ENCODE assay signal across 7 cellular contexts in the genomic region with DNA sequence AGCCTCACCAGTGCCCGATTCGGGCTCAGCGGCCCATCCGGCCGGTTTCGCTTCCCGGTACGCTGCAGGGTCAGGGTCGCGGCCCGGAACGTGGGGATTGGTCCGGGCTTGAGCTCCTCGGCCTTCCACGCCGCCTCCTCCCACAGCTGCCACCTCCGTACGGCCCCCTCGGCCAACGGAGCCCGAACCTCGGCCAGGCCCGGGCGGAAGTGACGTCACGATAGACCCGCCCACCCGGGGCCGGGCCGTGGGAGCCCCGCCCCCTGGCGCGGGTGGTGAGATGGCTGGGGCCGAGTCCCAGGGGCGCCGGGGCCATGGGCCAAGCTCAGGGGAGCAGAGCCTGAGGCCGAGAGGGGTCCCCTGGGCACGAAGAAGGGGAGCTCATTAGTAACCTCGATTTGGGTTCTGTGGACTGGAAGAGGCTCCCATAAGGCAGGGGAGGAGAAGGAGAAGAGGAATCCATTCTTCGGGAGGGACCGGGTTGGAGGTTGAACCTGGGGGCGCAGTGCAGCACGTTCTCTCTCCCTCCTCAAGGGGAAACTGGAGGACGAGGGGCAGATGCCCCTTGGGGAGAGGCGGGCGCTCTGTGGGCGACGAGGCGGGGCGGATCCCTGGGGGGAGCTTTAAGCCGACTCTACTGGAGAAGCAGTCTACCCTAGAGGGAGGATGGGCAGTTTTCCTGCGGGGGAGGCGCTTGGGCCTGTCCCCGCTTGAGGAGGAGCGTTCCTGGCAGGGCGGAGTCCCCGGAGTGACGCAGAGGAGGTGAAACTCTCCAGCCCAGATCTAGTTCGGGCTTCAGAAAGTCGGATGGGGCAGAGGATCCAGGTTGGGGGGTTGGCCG. TPM values are rescaled to one million over a fixed set of nuclear protein-coding genes. Genes with fewer than 3 reads are reported as not detected.
A peak's percentile ranks its signal among the peaks of the same experiment; 100 is the strongest.
DNase-seq lines count a peak whose midpoint lies in the region; ATAC-seq, FAIRE-seq and TF ChIP-seq lines count a peak whose summit lies in the region.

A gene with protein sequence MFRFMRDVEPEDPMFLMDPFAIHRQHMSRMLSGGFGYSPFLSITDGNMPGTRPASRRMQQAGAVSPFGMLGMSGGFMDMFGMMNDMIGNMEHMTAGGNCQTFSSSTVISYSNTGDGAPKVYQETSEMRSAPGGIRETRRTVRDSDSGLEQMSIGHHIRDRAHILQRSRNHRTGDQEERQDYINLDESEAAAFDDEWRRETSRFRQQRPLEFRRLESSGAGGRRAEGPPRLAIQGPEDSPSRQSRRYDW (minus strand): TSS at position 211 of the 841 bp plus-strand sequence. CDS start 807 bp downstream, outside the sequence.

- H3K4me3 ChIP-seq in astrocyte of the cerebellum (ENCODE audit: low read depth, low read length), result peak within 1 kb of the TSS; percentile 96

- in situ Hi-C loops in astrocyte of the cerebellum (cut with HindIII; ENCODE audit: low sequenced_read_pairs), result no loop called here

- DNase-seq in GM18507 (ENCODE audit: extremely low spot score, insufficient read length, low read depth) (peak; percentile 96), NCI-H2029 treated with DMSO at 0.1 percent for 48 hours (lab: John Stamatoyannopoulos, UW) (peak; percentile 90), T-helper 9 cell (peak; percentile 97), astrocyte of the cerebellum (ENCODE audit: low read depth) (peak; percentile 98), hepatic stellate cell (ENCODE audit: low spot score) (peak; percentile 98), renal cortical epithelial cell (ENCODE audit: low read depth) (peak; percentile 95)

- peak; percentile 89 for ATAC-seq in HG02981 (IDR thresholded peaks at IDR 0.05; ENCODE audit: unreplicated experiment)

- peak; percentile 98 for TF ChIP-seq CTCF in astrocyte of the cerebellum (IDR thresholded peaks at IDR 0.05; ENCODE audit: low read depth, low read length, missing control alignments)

- FAIRE-seq in GM18507 (lab: Jason Lieb, UNC), result peak; percentile 99

RNA-seq across cellular contexts. Expression of the gene that starts here (rescaled TPM):
- total RNA-seq in renal cortical epithelial cell, result 168 and 222 TPM in 2 replicates

Comparison
In these comparisons a context has a peak if more than half of its experiments do, and no peak if none do; other contexts are left out.
1. Peak in every context shown above with its lines: DNase-seq, ATAC-seq and H3K4me3 ChIP-seq.